In the genomic region with DNA sequence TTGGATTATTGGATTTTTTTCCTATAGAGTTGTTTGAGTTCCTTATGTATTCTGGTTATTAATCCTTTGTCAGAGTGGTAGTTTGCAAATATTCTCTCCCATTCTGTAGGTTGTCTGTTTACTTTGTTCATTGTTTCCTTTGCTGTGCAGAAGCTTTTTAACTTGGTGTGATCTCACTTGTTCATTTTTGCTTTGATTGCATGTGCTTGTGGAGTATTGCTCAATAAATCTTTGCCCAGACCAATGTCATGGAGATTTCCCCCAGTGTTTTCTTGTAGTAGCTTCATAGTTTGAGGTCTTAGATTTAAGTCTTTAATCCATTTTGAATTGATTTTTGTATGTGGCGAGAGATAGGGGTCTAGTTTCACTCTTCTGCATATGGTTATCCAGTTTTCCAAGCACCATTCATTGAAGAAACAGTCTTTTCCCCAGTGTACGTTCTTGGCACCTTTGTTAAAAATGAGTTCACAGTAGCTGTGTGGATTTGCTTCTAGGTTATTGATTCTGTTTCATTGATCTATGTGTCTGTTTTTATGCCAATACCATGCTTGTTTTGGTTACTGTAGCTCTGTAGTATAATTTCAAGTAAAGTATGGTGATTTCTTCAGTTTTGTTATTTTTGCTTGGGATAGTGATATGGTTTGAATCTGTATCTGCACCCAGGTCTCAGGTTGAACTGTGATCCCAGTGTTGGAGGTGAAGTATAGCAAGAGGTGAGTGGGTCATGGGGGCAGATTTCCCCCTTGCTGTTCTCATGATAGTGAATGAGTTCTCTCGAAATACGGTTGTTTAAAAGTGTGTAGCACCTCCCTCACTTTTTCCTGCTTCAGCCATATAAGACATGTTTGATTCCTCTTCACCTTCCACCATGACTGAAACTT, we compare ENCODE assay signal across 14 cellular contexts. TPM values are rescaled to one million over a fixed set of nuclear protein-coding genes. Genes with fewer than 3 reads are reported as not detected.
"Had no signal": no experiment of that assay in that cellular context is flagged by ENCODE, and none has a peak within 500 bp of the region (broad histone marks: within the 10 kb centered on the region; RNA-seq: fewer than 3 reads in every experiment).

No MANE protein-coding gene starts in this region.

- DNase-seq: activated CD4-positive, alpha-beta T cell treated with anti-CD3 and anti-CD28 coated beads for 48 hours; aorta; foreskin melanocyte; heart right ventricle; islet precursor cell; left lung; mesenchymal stem cell; stimulated activated CD4-positive, alpha-beta T cell treated with anti-CD3 and anti-CD28 coated beads, Interleukin-4, amount 100 ng/mL, for 1 hour; stomach; T-helper 9 cell had no signal

- H3K27me3 ChIP-seq: breast epithelium, heart right ventricle, left lung, stomach had no signal

- H3K36me3 ChIP-seq: breast epithelium, heart right ventricle, left lung, stomach had no signal

- H3K27ac ChIP-seq: breast epithelium, stomach, VCaP had no signal

- H3K4me1 ChIP-seq: breast epithelium, stomach had no signal

- H3K4me3 ChIP-seq: breast epithelium, heart right ventricle, left lung, stomach had no signal

RNA-seq across cellular contexts. Expression of gene TNFSF10, which starts 46.1 kb away (rescaled TPM):
- total RNA-seq: osteocyte had no signal
- polyA plus RNA-seq: neural cell had no signal
